ENCODE assay signal across 1 cellular context in genomic region chr12:77402726-77403125, GRCh38.
TF ChIP-seq lines count a peak whose summit lies in the region.

No MANE protein-coding gene starts in this region.

TF ChIP-seq in IMR-90, 13 proteins besides CTCF, POLR2A, EP300 and RAD21 (continued from another document):
- no peak for TF ChIP-seq SMC3 (IDR thresholded peaks at IDR 0.05; ENCODE audit: low read depth, low read length)
- no peak for TF ChIP-seq CEBPB (IDR thresholded peaks at IDR 0.05; ENCODE audit: low read depth, low read length)
- no peak for TF ChIP-seq NFE2L2 (IDR thresholded peaks at IDR 0.05; ENCODE audit: low read depth, low read length)
- no peak for TF ChIP-seq CHD1 (IDR thresholded peaks at IDR 0.05; ENCODE audit: low read depth, low read length)
TF ChIP-seq in IMR-90: peak in this region for 0.
